20 cellular contexts compared by ENCODE assay signal in genomic region chr6:2232445-2232844, GRCh38. TPM values are rescaled to one million over a fixed set of nuclear protein-coding genes. Genes with fewer than 3 reads are reported as not detected.
DNase-seq lines count a peak whose midpoint lies in the region; ATAC-seq lines count a peak whose summit lies in the region.
"Had no signal": no experiment of that assay in that cellular context is flagged by ENCODE, and none has a peak within 500 bp of the region (broad histone marks: within the 10 kb centered on the region; RNA-seq: fewer than 3 reads in every experiment).

No MANE protein-coding gene starts in this region.

- no peak overlapping the region for H3K4me3 Mint-ChIP-seq in naive B cell
- no peak overlapping the region for H3K4me3 Mint-ChIP-seq in CD8-positive, alpha-beta memory T cell
- H3K4me3 Mint-ChIP-seq: activated T-helper 1 cell treated with anti-CD3 and anti-CD28 coated beads, Interleukin-12 subunit alpha, Interleukin-12 subunit beta, Interleukin-2, Interleukin-4 antibody, amounts not matched to agents 30 ng/mL and 10 ng/mL and 1 ng/mL, durations not matched to agents 14 hours and 24 hours and 36 hours; natural killer cell treated with Interleukin-12 subunit alpha and Interleukin-12 subunit beta and Interleukin-15 and Interleukin-18, amount 100 ng/mL, for 72 hours had no signal

- DNase-seq in naive B cell: peak; percentile 23
- DNase-seq in stimulated activated CD4-positive, alpha-beta T cell treated with anti-CD3 and anti-CD28 coated beads, Interleukin-2, amount 100 ng/mL, for 48 hours: no peak
- DNase-seq in stimulated activated naive CD4-positive, alpha-beta T cell treated with Interleukin-2 at 50 U/mL for 16 hours (lab: John Stamatoyannopoulos, UW): no peak
- no peak for DNase-seq in CD8-positive, alpha-beta memory T cell
- DNase-seq: activated CD4-positive, alpha-beta T cell treated with anti-CD3 and anti-CD28 coated beads, Interleukin-2, amount 50 U/mL, for 4 hours; amygdala; C1 segment of cervical spinal cord; foreskin melanocyte; left ventricle myocardium superior; NCI-H226; psoas muscle; SJCRH30; substantia nigra; T-helper 9 cell had no signal

- H3K4me1 ChIP-seq in CD8-positive, alpha-beta memory T cell (ENCODE audit: insufficient read depth, low read length): no peaks in the 10 kb centered on the region

- H3K27me3 ChIP-seq in CD8-positive, alpha-beta memory T cell (ENCODE audit: insufficient read depth, low read length, poor library complexity, severe bottlenecking): no peaks in the 10 kb centered on the region
- H3K27me3 ChIP-seq: SJCRH30 had no signal

- H3K36me3 Mint-ChIP-seq in naive B cell: no peaks in the 10 kb centered on the region
- H3K36me3 Mint-ChIP-seq in CD8-positive, alpha-beta memory T cell: peaks cover 0 to 2% (median 2%) of the 10 kb centered on the region in 3 donors
- H3K36me3 Mint-ChIP-seq: natural killer cell treated with Interleukin-12 subunit alpha and Interleukin-12 subunit beta and Interleukin-15 and Interleukin-18, amount 100 ng/mL, for 72 hours had no signal

- H3K9me3 ChIP-seq in CD8-positive, alpha-beta memory T cell (ENCODE audit: low read length): no peaks in the 10 kb centered on the region
- H3K9me3 ChIP-seq: psoas muscle, SJCRH30 had no signal

- ATAC-seq in GM18873 (IDR thresholded peaks at IDR 0.05; ENCODE audit: low FRiP score, unreplicated experiment) (peak; percentile 60), GM21528 (IDR thresholded peaks at IDR 0.05; ENCODE audit: low FRiP score, unreplicated experiment) (peak; percentile 50), HG03196 (IDR thresholded peaks at IDR 0.05; ENCODE audit: unreplicated experiment) (peak; percentile 48), naive B cell (ENCODE audit: low read depth in 2 of 2) (peak; percentile 81 to 84)
- ATAC-seq: left ventricle myocardium superior; natural killer cell treated with Interleukin-12 subunit alpha and Interleukin-12 subunit beta and Interleukin-15 and Interleukin-18, amount 100 ng/mL, for 72 hours; psoas muscle had no signal

- peaks cover 23 to 34% (median 30%) of the 10 kb centered on the region in 3 donors for H3K4me1 Mint-ChIP-seq in naive B cell
- H3K4me1 Mint-ChIP-seq in CD8-positive, alpha-beta memory T cell: peaks cover 10 to 31% (median 15%) of the 10 kb centered on the region in 3 donors

- H3K36me3 ChIP-seq in CD8-positive, alpha-beta memory T cell (ENCODE audit: insufficient read depth, low read length): no peaks in the 10 kb centered on the region
- H3K36me3 ChIP-seq: SJCRH30 had no signal

- H3K9me3 Mint-ChIP-seq in naive B cell: no peaks in the 10 kb centered on the region
- H3K9me3 Mint-ChIP-seq in CD8-positive, alpha-beta memory T cell: no peaks in the 10 kb centered on the region
- H3K9me3 Mint-ChIP-seq: activated T-helper 1 cell treated with anti-CD3 and anti-CD28 coated beads, Interleukin-12 subunit alpha, Interleukin-12 subunit beta, Interleukin-2, Interleukin-4 antibody, amounts not matched to agents 30 ng/mL and 10 ng/mL and 1 ng/mL, durations not matched to agents 14 hours and 24 hours and 36 hours; natural killer cell treated with Interleukin-12 subunit alpha and Interleukin-12 subunit beta and Interleukin-15 and Interleukin-18, amount 100 ng/mL, for 72 hours had no signal

- CTCF ChIA-PET in CD8-positive, alpha-beta memory T cell (lab: Charles Lee): interaction anchor here (1.2 kb wide), 1 partner anchor 54 kb away, joined by 3 read pairs; no protein-coding TSS in a partner anchor

- H3K4me3 ChIP-seq in CD8-positive, alpha-beta memory T cell (ENCODE audit: low read length): no peak overlapping the region
- H3K4me3 ChIP-seq: psoas muscle, SJCRH30 had no signal

- H3K27ac ChIP-seq in CD8-positive, alpha-beta memory T cell (ENCODE audit: low read depth, low read length): no peak overlapping the region
- H3K27ac ChIP-seq: HL-60, psoas muscle, SJCRH30 had no signal

- H3K27me3 Mint-ChIP-seq in naive B cell: no peaks in the 10 kb centered on the region
- H3K27me3 Mint-ChIP-seq in CD8-positive, alpha-beta memory T cell: no peaks in the 10 kb centered on the region
- H3K27me3 Mint-ChIP-seq: natural killer cell treated with Interleukin-12 subunit alpha and Interleukin-12 subunit beta and Interleukin-15 and Interleukin-18, amount 100 ng/mL, for 72 hours had no signal

- H3K27ac Mint-ChIP-seq in naive B cell: peak overlapping the region in 3 of 6 donors; percentile 31 to 65 (median 51)
- no peak overlapping the region for H3K27ac Mint-ChIP-seq in CD8-positive, alpha-beta memory T cell
- H3K27ac Mint-ChIP-seq: activated T-helper 1 cell treated with anti-CD3 and anti-CD28 coated beads, Interleukin-12 subunit alpha, Interleukin-12 subunit beta, Interleukin-2, Interleukin-4 antibody, amounts not matched to agents 30 ng/mL and 10 ng/mL and 1 ng/mL, durations not matched to agents 14 hours and 24 hours and 36 hours; natural killer cell treated with Interleukin-12 subunit alpha and Interleukin-12 subunit beta and Interleukin-15 and Interleukin-18, amount 100 ng/mL, for 72 hours had no signal

- POLR2A ChIA-PET in CD8-positive, alpha-beta memory T cell (lab: Charles Lee): no interaction called here

RNA-seq across cellular contexts. Expression of gene GMDS, which starts 13.0 kb away (rescaled TPM):
- 10 to 100 TPM; 12.7 to 23.3 (median 14.7) TPM for polyA plus RNA-seq in naive B cell (ENCODE audit: low read depth in 6 of 6)
- 10 to 100 TPM; 28.6 to 33.4 TPM for total RNA-seq in CD8-positive, alpha-beta memory T cell
- polyA plus RNA-seq in CD8-positive, alpha-beta memory T cell: 16.4 TPM
